ENCODE assay signal across 1 cellular context in the genomic region with DNA sequence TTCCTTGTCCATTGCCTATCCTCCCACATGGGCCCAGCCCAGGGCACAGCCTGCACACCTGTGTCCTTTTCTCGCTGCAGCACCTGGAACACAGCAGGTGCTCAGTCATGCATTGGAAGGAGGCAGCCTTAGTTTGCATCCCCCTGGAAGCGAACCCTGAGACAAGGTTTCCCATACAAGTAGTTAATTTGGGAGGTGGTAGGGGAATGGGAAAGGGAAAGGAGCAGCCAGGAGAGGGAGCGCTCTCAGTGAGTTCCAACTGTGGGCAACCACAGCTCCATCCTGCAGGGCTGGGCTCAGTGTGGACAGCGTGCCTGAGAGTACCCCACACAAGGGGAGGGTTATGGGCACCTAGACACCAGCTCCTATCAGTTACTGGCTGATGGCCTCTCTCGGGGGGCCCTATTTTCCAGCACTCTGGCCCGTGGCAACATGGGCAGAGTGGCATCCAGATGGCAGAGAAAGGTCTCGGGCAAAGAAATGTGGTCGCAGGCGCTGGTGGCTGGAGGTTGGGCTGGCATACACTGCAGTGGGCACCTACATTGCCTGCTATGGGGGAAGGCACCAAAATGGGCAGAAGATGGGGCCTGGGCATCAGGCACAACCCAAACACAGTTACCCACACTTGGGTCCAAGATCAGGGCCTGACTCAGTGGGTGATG.
TF ChIP-seq lines count a peak whose summit lies in the region.

No MANE protein-coding gene starts in this region.

TF ChIP-seq in H1, 55 proteins besides CTCF, POLR2A, EP300 and RAD21:
- no peak for TF ChIP-seq SRF (IDR thresholded peaks at IDR 0.05; ENCODE audit: low read depth, low read length)
- peak; percentile 57 for TF ChIP-seq CTBP2 (IDR thresholded peaks at IDR 0.05; ENCODE audit: borderline replicate concordance, insufficient read depth, insufficient read length, low read length)
- TF ChIP-seq BCL11A (IDR thresholded peaks at IDR 0.05; ENCODE audit: low read depth in 2 of 2, low read length in 2 of 2), result no peak
- TF ChIP-seq KDM1A (IDR thresholded peaks at IDR 0.05; ENCODE audit: borderline replicate concordance, low read length), result 0 out of 2 replicates have a peak, but pooled peaks have one; percentile 21
- no peak for TF ChIP-seq POLR2AphosphoS5 (IDR thresholded peaks at IDR 0.05; ENCODE audit: low read depth, low read length)
- no peak for TF ChIP-seq SP4 (IDR thresholded peaks at IDR 0.05; ENCODE audit: low read length)
- TF ChIP-seq TAF1 (IDR thresholded peaks at IDR 0.05; ENCODE audit: low read depth, low read length), result no peak; the same call in 1 of the 2 replicates
- no peak for TF ChIP-seq JUN (IDR thresholded peaks at IDR 0.05; ENCODE audit: low read depth, low read length)
- 0 out of 2 replicates have a peak, but pooled peaks have one; percentile 20 for TF ChIP-seq TCF12 (IDR thresholded peaks at IDR 0.05; ENCODE audit: low read depth, low read length)
- TF ChIP-seq NANOG (IDR thresholded peaks at IDR 0.05; ENCODE audit: insufficient read depth, low read depth, low read length, poor library complexity, severe bottlenecking), result no peak
- TF ChIP-seq, protein P1, sequence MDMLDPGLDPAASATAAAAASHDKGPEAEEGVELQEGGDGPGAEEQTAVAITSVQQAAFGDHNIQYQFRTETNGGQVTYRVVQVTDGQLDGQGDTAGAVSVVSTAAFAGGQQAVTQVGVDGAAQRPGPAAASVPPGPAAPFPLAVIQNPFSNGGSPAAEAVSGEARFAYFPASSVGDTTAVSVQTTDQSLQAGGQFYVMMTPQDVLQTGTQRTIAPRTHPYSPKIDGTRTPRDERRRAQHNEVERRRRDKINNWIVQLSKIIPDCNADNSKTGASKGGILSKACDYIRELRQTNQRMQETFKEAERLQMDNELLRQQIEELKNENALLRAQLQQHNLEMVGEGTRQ (IDR thresholded peaks at IDR 0.05; ENCODE audit: low read length), result no peak
- TF ChIP-seq SIN3A (conservative IDR thresholded peaks at IDR 0.05 in 1 of 2, IDR thresholded peaks at IDR 0.05 in 1 of 2; ENCODE audit: low read depth in 1 of 2, low read length in 2 of 2), result no peak
- TF ChIP-seq E2F6 (IDR thresholded peaks at IDR 0.05), result no peak
- no peak for TF ChIP-seq TAF7 (optimal IDR thresholded peaks at IDR 0.05; ENCODE audit: borderline replicate concordance, low read depth, low read length)
- no peak for TF ChIP-seq RXRA (IDR thresholded peaks at IDR 0.05; ENCODE audit: insufficient read depth, low read depth, low read length)
- no peak for TF ChIP-seq POU5F1 (IDR thresholded peaks at IDR 0.05; ENCODE audit: low read depth, low read length)
- no peak for TF ChIP-seq GABPA (IDR thresholded peaks at IDR 0.05; ENCODE audit: borderline replicate concordance, insufficient read depth, low read length)
- TF ChIP-seq BRCA1 (IDR thresholded peaks at IDR 0.05; ENCODE audit: low read depth, low read length), result no peak
- no peak for TF ChIP-seq KDM4A (IDR thresholded peaks at IDR 0.05; ENCODE audit: low read depth, low read length, severe bottlenecking)
- no peak for TF ChIP-seq YY1 (IDR thresholded peaks at IDR 0.05; ENCODE audit: low read depth, low read length)
- no peak for TF ChIP-seq CBX8 (IDR thresholded peaks at IDR 0.05; ENCODE audit: borderline replicate concordance, low read depth, low read length)
- TF ChIP-seq SIX5 (IDR thresholded peaks at IDR 0.05; ENCODE audit: low read depth, low read length), result no peak
- TF ChIP-seq GTF2F1 (IDR thresholded peaks at IDR 0.05; ENCODE audit: borderline replicate concordance, low read depth, low read length), result no peak
- no peak for TF ChIP-seq FOSL1 (IDR thresholded peaks at IDR 0.05; ENCODE audit: insufficient read depth, low read depth, low read length)
- TF ChIP-seq CBX5 (IDR thresholded peaks at IDR 0.05; ENCODE audit: low read depth, low read length), result no peak
- TF ChIP-seq EGR1 (IDR thresholded peaks at IDR 0.05; ENCODE audit: borderline replicate concordance, low read depth, low read length), result no peak
